ENCODE assay signal across 19 cellular contexts in the genomic region with DNA sequence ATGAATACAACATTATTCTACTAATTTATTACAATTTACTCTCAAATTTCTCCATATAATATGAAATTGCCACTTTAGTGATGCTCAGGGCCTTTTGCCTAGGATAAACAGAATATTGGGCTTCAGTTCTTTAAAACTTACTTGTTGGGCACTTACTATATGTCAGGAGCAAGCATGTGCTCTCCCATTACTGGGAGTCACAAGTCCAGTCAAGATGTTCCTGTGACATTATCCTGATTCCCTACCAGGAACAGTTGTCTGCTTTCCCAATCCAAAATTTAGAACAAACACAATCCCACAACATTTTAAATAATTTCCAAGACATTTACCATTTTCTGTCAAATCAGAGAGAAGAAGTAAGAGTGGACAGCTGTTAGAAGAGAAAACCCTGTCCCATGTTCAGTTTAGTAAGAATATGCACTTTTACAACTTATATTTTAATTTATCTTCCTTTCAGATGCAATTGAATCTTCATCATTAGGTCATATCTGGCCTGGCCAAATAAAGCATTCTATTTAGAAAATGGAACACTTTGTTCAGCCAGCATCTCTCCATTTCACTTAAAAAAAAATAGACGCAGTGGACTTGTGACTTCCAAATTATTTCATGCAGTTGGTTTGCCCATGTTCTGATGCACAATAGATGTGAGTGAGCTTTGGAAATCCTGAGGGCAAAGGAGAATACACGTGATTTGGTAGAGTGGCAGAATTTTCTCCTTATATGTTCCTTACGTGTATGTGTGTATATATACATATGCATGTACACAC.
"Had no signal": no experiment of that assay in that cellular context is flagged by ENCODE, and none has a peak within 500 bp of the region (broad histone marks: within the 10 kb centered on the region; RNA-seq: fewer than 3 reads in every experiment).

No MANE protein-coding gene starts in this region.

- H3K36me3 Mint-ChIP-seq: naive B cell had no signal

- DNase-seq: caudate nucleus; colonic mucosa; dermis blood vessel endothelial cell; foreskin melanocyte; islet precursor cell; left lung; mesendoderm; naive B cell; occipital lobe; psoas muscle; retina; stimulated activated CD4-positive, alpha-beta T cell treated with anti-CD3 and anti-CD28 coated beads, Interleukin-2, amount 100 ng/mL, for 48 hours; stimulated activated naive CD8-positive, alpha-beta T cell treated with anti-CD3 and anti-CD28 coated beads, Interleukin-15, Interleukin-2, amounts not matched to agents 100 U/mL and 50 U/mL, for 24 hours; upper lobe of right lung had no signal

- H3K9me3 ChIP-seq: colonic mucosa, left lung, psoas muscle, tibial nerve, upper lobe of right lung had no signal

- H3K4me1 Mint-ChIP-seq: naive B cell had no signal

- H3K4me3 ChIP-seq: colonic mucosa, left lung, lung, psoas muscle, smooth muscle cell, tibial nerve, upper lobe of right lung had no signal

- H3K27me3 ChIP-seq: colonic mucosa, tibial nerve, upper lobe of right lung had no signal

- H3K27ac Mint-ChIP-seq: naive B cell, nephron had no signal

- H3K4me3 Mint-ChIP-seq: naive B cell, nephron had no signal

- H3K36me3 ChIP-seq: colonic mucosa, left lung, tibial nerve, upper lobe of right lung had no signal

- H3K27ac ChIP-seq: colonic mucosa, left lung, parathyroid adenoma, psoas muscle, upper lobe of right lung had no signal

- ATAC-seq: left lung; stimulated activated naive CD8-positive, alpha-beta T cell treated with anti-CD3 and anti-CD28 coated beads, Interleukin-15, Interleukin-2, amounts not matched to agents 100 U/mL and 50 U/mL, for 24 hours; upper lobe of right lung had no signal

- H3K9me3 Mint-ChIP-seq: naive B cell, nephron had no signal

- H3K4me1 ChIP-seq: colonic mucosa, left lung, parathyroid adenoma, upper lobe of right lung had no signal
